In genomic region chrX:20205927-20206708, GRCh38 we compare ENCODE assay signal across 10 cellular contexts.
DNase-seq lines count a peak whose midpoint lies in the region; ATAC-seq and TF ChIP-seq lines count a peak whose summit lies in the region.
"Had no signal": no experiment of that assay in that cellular context is flagged by ENCODE, and none has a peak within 500 bp of the region (broad histone marks: within the 10 kb centered on the region; RNA-seq: fewer than 3 reads in every experiment).

No MANE protein-coding gene starts in this region.

- TF ChIP-seq CTCF in MM.1S (IDR thresholded peaks at IDR 0.05; ENCODE audit: low read length): no peak

- DNase-seq in left lobe of liver (ENCODE audit: low spot score) (peak; percentile 64), EL (no peak), MM.1S (no peak), erythroblast (lab: John Stamatoyannopoulos, UW) (no peak)
- DNase-seq in stimulated activated CD4-positive, alpha-beta T cell treated with anti-CD3 and anti-CD28 coated beads, Interleukin-1b, Interleukin-23, amount 100 ng/mL, for 48 hours: no peak
- DNase-seq: KBM-7, OCI-M1 had no signal

- no peak overlapping the region for H2AFZ ChIP-seq in MM.1S (ENCODE audit: low read length)

- no peaks in the 10 kb centered on the region for H3K27me3 ChIP-seq in MM.1S (replicated peaks; ENCODE audit: insufficient read depth, low read length)

- ATAC-seq in GM18511 (IDR thresholded peaks at IDR 0.05; ENCODE audit: unreplicated experiment): peak; percentile 96
- ATAC-seq in GM21447 (IDR thresholded peaks at IDR 0.05; ENCODE audit: unreplicated experiment): peak; percentile 97
- ATAC-seq in HG03280 (IDR thresholded peaks at IDR 0.05; ENCODE audit: unreplicated experiment): peak; percentile 90
- peak; percentile 95 for ATAC-seq in left lobe of liver

- no peak overlapping the region for H3K4me2 ChIP-seq in MM.1S (ENCODE audit: low read depth, low read length)

- no peaks in the 10 kb centered on the region for H4K20me1 ChIP-seq in MM.1S (ENCODE audit: insufficient read depth, low read length)

- no peaks in the 10 kb centered on the region for H3F3A ChIP-seq in MM.1S (ENCODE audit: insufficient read depth, low read length)

- H3K9me3 ChIP-seq in MM.1S (replicated peaks; ENCODE audit: insufficient read depth, low read length): no peaks in the 10 kb centered on the region

- H3K36me3 ChIP-seq in MM.1S (replicated peaks; ENCODE audit: insufficient read depth, low read length): no peaks in the 10 kb centered on the region

- no peak overlapping the region for H3K27ac ChIP-seq in MM.1S (ENCODE audit: low read length)

- no peaks in the 10 kb centered on the region for H3K9me2 ChIP-seq in MM.1S (replicated peaks; ENCODE audit: insufficient read depth, low read length)

- no peaks in the 10 kb centered on the region for H3K4me1 ChIP-seq in MM.1S (ENCODE audit: low read length)

- no peak overlapping the region for H3K9ac ChIP-seq in MM.1S (ENCODE audit: low read length)

- no peak overlapping the region for H3K4me3 ChIP-seq in MM.1S (ENCODE audit: low read length)

- no peaks in the 10 kb centered on the region for H3K79me2 ChIP-seq in MM.1S (ENCODE audit: low read length)

- TF ChIP-seq POLR2A in erythroblast (IDR thresholded peaks at IDR 0.05; ENCODE audit: low read length): no peak
